10 cellular contexts compared by ENCODE assay signal in the genomic region with DNA sequence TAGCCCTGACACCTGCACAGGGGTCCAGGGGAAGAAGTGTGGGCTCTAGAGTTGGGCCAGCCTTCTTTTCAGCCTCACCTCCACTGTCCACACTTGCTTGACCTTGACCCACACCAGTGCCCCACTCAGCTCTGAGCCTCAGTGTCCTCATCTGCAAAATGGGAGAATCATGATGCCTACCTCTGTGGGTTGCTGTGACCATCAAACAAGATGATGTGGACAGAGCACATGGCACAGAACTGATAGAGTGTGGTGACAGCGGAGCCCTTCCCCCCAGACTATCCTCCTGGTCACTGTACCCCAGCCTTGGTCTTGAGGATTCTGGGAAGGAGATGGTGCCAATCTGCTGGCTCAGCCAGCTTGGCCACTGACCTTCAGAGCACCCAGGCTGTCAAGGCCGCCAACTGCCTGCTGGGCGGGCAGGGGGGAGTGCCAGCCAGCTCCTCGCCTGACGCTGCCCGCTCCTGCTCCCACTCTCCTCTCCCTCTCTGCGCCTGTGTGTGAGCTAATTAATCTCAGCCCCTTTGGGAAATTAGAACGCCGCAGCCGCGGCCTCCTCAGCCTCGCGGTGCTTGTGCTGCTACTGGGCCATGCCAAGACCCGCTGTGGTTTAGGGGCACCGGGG. TPM values are rescaled to one million over a fixed set of nuclear protein-coding genes. Genes with fewer than 3 reads are reported as not detected.
A peak's percentile ranks its signal among the peaks of the same experiment; 100 is the strongest.
DNase-seq lines count a peak whose midpoint lies in the region; FAIRE-seq and TF ChIP-seq lines count a peak whose summit lies in the region.
"Had no signal": no experiment of that assay in that cellular context is flagged by ENCODE, and none has a peak within 500 bp of the region (broad histone marks: within the 10 kb centered on the region; RNA-seq: fewer than 3 reads in every experiment).

No MANE protein-coding gene starts in this region.

- TF ChIP-seq POLR2A in spleen (IDR thresholded peaks at IDR 0.05) = no peak

- no peak for TF ChIP-seq RAD21 in liver (IDR thresholded peaks at IDR 0.05)

- H3K27ac Mint-ChIP-seq in brain = peak overlapping the region in 4 of 5 experiments; percentile 40 to 97 (median 84)
- H3K27ac Mint-ChIP-seq in activated T-helper 2 cell treated with anti-CD3 and anti-CD28 coated beads, Interferon-gamma antibody, Interleukin-2, Interleukin-4, amounts not matched to agents 10 μg/mL and 5 μg/mL and 100 μg/mL, durations not matched to agents 14 hours and 24 hours and 36 hours = no peak overlapping the region
- H3K27ac Mint-ChIP-seq: activated naive CD8-positive, alpha-beta T cell had no signal

- no peaks in the 10 kb centered on the region for H3K9me3 Mint-ChIP-seq in brain
- no peaks in the 10 kb centered on the region for H3K9me3 Mint-ChIP-seq in activated T-helper 2 cell treated with anti-CD3 and anti-CD28 coated beads, Interferon-gamma antibody, Interleukin-2, Interleukin-4, amounts not matched to agents 10 μg/mL and 5 μg/mL and 100 μg/mL, durations not matched to agents 14 hours and 24 hours and 36 hours

- FAIRE-seq in frontal cortex (lab: Jason Lieb, UNC) = no peak

- H3K27me3 ChIP-seq in liver (ENCODE audit: control insufficient read depth in 4 of 4, insufficient read depth in 4 of 4, low read length in 3 of 4) (no peaks in the 10 kb centered on the region), spleen (replicated peaks in 1 of 7) (peaks cover 0 to 3% (median 0%) of the 10 kb centered on the region in 7 donors)

- H3K27ac ChIP-seq in liver (ENCODE audit: low read depth in 1 of 2, low read length in 2 of 2) (peak overlapping the region; percentile 72), spleen (peak overlapping the region; percentile 20 to 95 (median 90))

- TF ChIP-seq CTCF in brain (conservative IDR thresholded peaks at IDR 0.05) (no peak), liver (IDR thresholded peaks at IDR 0.05; ENCODE audit: low read depth, low read length, missing input control) (no peak), spleen (IDR thresholded peaks at IDR 0.05 in 8 of 11, conservative IDR thresholded peaks at IDR 0.05 in 3 of 11) (no peak)

- no peaks in the 10 kb centered on the region for H3K9me3 ChIP-seq in liver (ENCODE audit: control insufficient read depth in 4 of 4, low read length in 3 of 4)
- H3K9me3 ChIP-seq in spleen = no peaks in the 10 kb centered on the region

- peaks cover 68 to 98% (median 91%) of the 10 kb centered on the region in 4 donors for H3K4me1 ChIP-seq in liver (ENCODE audit: control insufficient read depth in 4 of 4, insufficient read depth in 4 of 4, low read length in 3 of 4)
- peaks cover 95 to 100% (median 100%) of the 10 kb centered on the region in 6 donors for H3K4me1 ChIP-seq in spleen

- H3K4me3 Mint-ChIP-seq in brain = no peak overlapping the region
- H3K4me3 Mint-ChIP-seq in activated T-helper 2 cell treated with anti-CD3 and anti-CD28 coated beads, Interferon-gamma antibody, Interleukin-2, Interleukin-4, amounts not matched to agents 10 μg/mL and 5 μg/mL and 100 μg/mL, durations not matched to agents 14 hours and 24 hours and 36 hours (ENCODE audit: low read depth) = no peak overlapping the region
- H3K4me3 Mint-ChIP-seq: activated naive CD8-positive, alpha-beta T cell had no signal

- in situ Hi-C loops in G401 (cut with HindIII; ENCODE audit: low sequenced_read_pairs) = no loop called here

- H3K9ac ChIP-seq in liver (ENCODE audit: low read depth in 1 of 2, low read length in 2 of 2) = no peak overlapping the region

- no peaks in the 10 kb centered on the region for H3K36me3 Mint-ChIP-seq in brain
- no peaks in the 10 kb centered on the region for H3K36me3 Mint-ChIP-seq in activated T-helper 2 cell treated with anti-CD3 and anti-CD28 coated beads, Interferon-gamma antibody, Interleukin-2, Interleukin-4, amounts not matched to agents 10 μg/mL and 5 μg/mL and 100 μg/mL, durations not matched to agents 14 hours and 24 hours and 36 hours (ENCODE audit: low read depth)
- H3K36me3 Mint-ChIP-seq: activated naive CD8-positive, alpha-beta T cell had no signal

- H3K4me3 ChIP-seq in liver (ENCODE audit: low read depth in 1 of 3, low read length in 3 of 3) (no peak overlapping the region), spleen (peak overlapping the region in 1 of 8 donors; percentile 4)

- intact Hi-C loops in spleen (cut with DNase I; ENCODE audit: low total_unique reads) = no loop called here
- intact Hi-C loops in activated T-helper 2 cell treated with anti-CD3 and anti-CD28 coated beads, Interferon-gamma antibody, Interleukin-2, Interleukin-4, amounts not matched to agents 10 μg/mL and 5 μg/mL and 100 μg/mL, durations not matched to agents 14 hours and 24 hours and 36 hours (cut with micrococcal nuclease) = no loop called here

- no peaks in the 10 kb centered on the region for H3K27me3 Mint-ChIP-seq in brain
- H3K27me3 Mint-ChIP-seq in activated T-helper 2 cell treated with anti-CD3 and anti-CD28 coated beads, Interferon-gamma antibody, Interleukin-2, Interleukin-4, amounts not matched to agents 10 μg/mL and 5 μg/mL and 100 μg/mL, durations not matched to agents 14 hours and 24 hours and 36 hours (ENCODE audit: low read depth) = peaks cover 3% of the 10 kb centered on the region
- H3K27me3 Mint-ChIP-seq: activated naive CD8-positive, alpha-beta T cell had no signal

- 43% methylated on average over 15 of the region's 15 CpGs for WGBS in liver
- 42 to 70% (median 61%) methylated on average over 15 of the region's 15 CpGs for WGBS in spleen, 5 donors

- no peaks in the 10 kb centered on the region for H3K36me3 ChIP-seq in liver (ENCODE audit: control insufficient read depth in 4 of 4, insufficient read depth in 3 of 4, low read depth in 1 of 4, low read length in 3 of 4)
- H3K36me3 ChIP-seq in spleen = no peaks in the 10 kb centered on the region

- DNase-seq in G401 (ENCODE audit: low spot score) (peak; percentile 83), spleen (no peak), NOMO-1 treated with DMSO at 0.1 percent for 48 hours (lab: John Stamatoyannopoulos, UW; ENCODE audit: unreplicated experiment) (no peak), frontal cortex (ENCODE audit: low spot score in 2 of 2) (no peak), SIG-M5 (lab: John Stamatoyannopoulos, UW) (no peak)
- no peak for DNase-seq in activated T-helper 2 cell treated with anti-CD3 and anti-CD28 coated beads, Interferon-gamma antibody, Interleukin-2, Interleukin-4, amounts not matched to agents 10 μg/mL and 5 μg/mL and 100 μg/mL, durations not matched to agents 14 hours and 24 hours and 36 hours (ENCODE audit: low spot score)
- DNase-seq: activated CD4-positive, alpha-beta T cell treated with anti-CD3 and anti-CD28 coated beads, Interleukin-2, amount 50 U/mL, for 48 hours had no signal

- peaks cover 89% of the 10 kb centered on the region for H3K4me1 Mint-ChIP-seq in brain
- peaks cover 19% of the 10 kb centered on the region for H3K4me1 Mint-ChIP-seq in activated T-helper 2 cell treated with anti-CD3 and anti-CD28 coated beads, Interferon-gamma antibody, Interleukin-2, Interleukin-4, amounts not matched to agents 10 μg/mL and 5 μg/mL and 100 μg/mL, durations not matched to agents 14 hours and 24 hours and 36 hours (ENCODE audit: low read depth)

TF ChIP-seq in liver, 16 proteins besides CTCF, POLR2A, EP300 and RAD21:
- TF ChIP-seq HNF4A (conservative IDR thresholded peaks at IDR 0.05) = peak in 1 of 2 donors; percentile 36
- no peak for TF ChIP-seq TAF1 (conservative IDR thresholded peaks at IDR 0.05)
- peak in 1 of 2 donors; percentile 61 for TF ChIP-seq RXRA (IDR thresholded peaks at IDR 0.05)
- peak; percentile 4 for TF ChIP-seq SP1 (IDR thresholded peaks at IDR 0.05)

RNA-seq across cellular contexts. Expression of a gene that starts 16.7 kb away (rescaled TPM):
- total RNA-seq in G401 (2014; rRNA removed; shearing (Covaris generic)) = 280 and 322 TPM in 2 replicates
- polyA plus RNA-seq in brain (ENCODE audit: insufficient read depth, low read depth, low replicate concordance) (79.7 TPM), liver (10 to 100 TPM; 40.6 to 70.0 TPM), spleen (10 to 100 TPM; 46.4 to 69.5 (median 60.8) TPM)
- total RNA-seq in liver (10 to 100 TPM; 59.1 to 78.6 TPM), spleen (10 to 100 TPM; 57.5 to 69.5 (median 62.8) TPM), frontal cortex (38.7 TPM)
- total RNA-seq in activated T-helper 2 cell treated with anti-CD3 and anti-CD28 coated beads, Interferon-gamma antibody, Interleukin-2, Interleukin-4, amounts not matched to agents 10 μg/mL and 5 μg/mL and 100 μg/mL, durations not matched to agents 14 hours and 24 hours and 36 hours = 1.3 and 2.9 TPM in 2 replicates

Comparison
In these comparisons a context has a peak if more than half of its experiments do, and no peak if none do; other contexts are left out.
1. RNA of a gene that starts 16.7 kb away (total RNA-seq): 280 to 322 TPM in G401, 59.1 to 78.6 TPM in liver, 57.5 to 69.5 TPM in spleen and 38.7 TPM in frontal cortex (single experiment); 1.3 to 2.9 TPM in activated T-helper 2 cell treated with anti-CD3 and anti-CD28 coated beads, Interferon-gamma antibody, Interleukin-2, Interleukin-4, amounts not matched to agents 10 μg/mL and 5 μg/mL and 100 μg/mL, durations not matched to agents 14 hours and 24 hours and 36 hours; every median in the first group is over 10 times any median in the second.